26 cellular contexts compared by ENCODE assay signal in genomic region chr2:11665510-11666362, GRCh38. TPM values are rescaled to one million over a fixed set of nuclear protein-coding genes. Genes with fewer than 3 reads are reported as not detected.
"Had no signal": no experiment of that assay in that cellular context is flagged by ENCODE, and none has a peak within 500 bp of the region (broad histone marks: within the 10 kb centered on the region; RNA-seq: fewer than 3 reads in every experiment).

No MANE protein-coding gene starts in this region.

- H3K4me3 Mint-ChIP-seq: activated CD4-positive, alpha-beta memory T cell treated with anti-CD3 and anti-CD28 coated beads for 36 hours; activated CD4-positive, alpha-beta T cell treated with anti-CD3 and anti-CD28 coated beads, Interleukin-2, amount 10 ng/mL, durations not matched to agents 7 days and 5 days; activated naive CD4-positive, alpha-beta T cell treated with anti-CD3 and anti-CD28 coated beads, Interleukin-2, amount 50 U/mL, for 24 hours; activated T-cell treated with anti-CD3 and anti-CD28 coated beads, Interleukin-2, amount 50 U/mL, for 72 hours; brain; T-cell had no signal

- ATAC-seq: activated T-cell treated with anti-CD3 and anti-CD28 coated beads, Interleukin-2, amount 50 U/mL, for 72 hours; Panc1; Right ventricle myocardium inferior; T-cell had no signal

- H3K27ac Mint-ChIP-seq: activated CD4-positive, alpha-beta memory T cell treated with anti-CD3 and anti-CD28 coated beads for 36 hours; activated CD4-positive, alpha-beta T cell treated with anti-CD3 and anti-CD28 coated beads, Interleukin-2, amount 10 ng/mL, durations not matched to agents 7 days and 5 days; activated naive CD4-positive, alpha-beta T cell treated with anti-CD3 and anti-CD28 coated beads, Interleukin-2, amount 50 U/mL, for 24 hours; activated T-cell treated with anti-CD3 and anti-CD28 coated beads, Interleukin-2, amount 50 U/mL, for 72 hours; activated T-helper 2 cell treated with anti-CD3 and anti-CD28 coated beads, Interferon-gamma antibody, Interleukin-2, Interleukin-4, amounts not matched to agents 10 μg/mL and 5 μg/mL and 100 μg/mL, durations not matched to agents 14 hours and 24 hours and 36 hours; brain; T-cell had no signal

- H3K36me3 Mint-ChIP-seq: brain had no signal

- DNase-seq: activated CD4-positive, alpha-beta memory T cell treated with anti-CD3 and anti-CD28 coated beads for 36 hours; activated CD4-positive, alpha-beta T cell treated with anti-CD3 and anti-CD28 coated beads, Interleukin-2, amount 10 ng/mL, durations not matched to agents 7 days and 5 days; activated CD4-positive, CD25-positive, alpha-beta regulatory T cell; activated T-cell treated with anti-CD3 and anti-CD28 coated beads, Interleukin-2, amount 50 U/mL, for 72 hours; Kasumi-1; KBM-7; NCI-H1105 treated with DMSO at 0.1 percent for 48 hours; NCI-H1436 treated with DMSO at 0.1 percent for 48 hours; NCI-H187; NCI-H2081; NCI-H510A treated with DMSO at 0.1 percent for 48 hours; NCI-H69; RPMI8226; T-cell; T-helper 2 cell; T1000 had no signal

- H3K4me3 ChIP-seq: SK-N-MC had no signal

- FAIRE-seq: astrocyte, TTC549 had no signal

- H3K27ac ChIP-seq: SK-N-MC, VCaP had no signal

RNA-seq across cellular contexts. Expression of gene NTSR2, which starts 4.3 kb away (rescaled TPM):
- total RNA-seq: activated CD4-positive, alpha-beta memory T cell treated with anti-CD3 and anti-CD28 coated beads for 36 hours; activated CD4-positive, alpha-beta T cell treated with anti-CD3 and anti-CD28 coated beads, Interleukin-2, amount 10 ng/mL, durations not matched to agents 7 days and 5 days; activated CD8-positive, alpha-beta memory T cell treated with anti-CD3 and anti-CD28 coated beads for 36 hours; activated T-cell treated with anti-CD3 and anti-CD28 coated beads, Interleukin-2, amount 50 U/mL, for 72 hours; activated T-helper 2 cell treated with anti-CD3 and anti-CD28 coated beads, Interferon-gamma antibody, Interleukin-2, Interleukin-4, amounts not matched to agents 10 μg/mL and 5 μg/mL and 100 μg/mL, durations not matched to agents 14 hours and 24 hours and 36 hours; astrocyte; Right ventricle myocardium inferior; T-cell had no signal
